Comparison of ENCODE assay signal across 9 cellular contexts in genomic region chr10:3043512-3044368, GRCh38. TPM values are rescaled to one million over a fixed set of nuclear protein-coding genes. Genes with fewer than 3 reads are reported as not detected.
DNase-seq lines count a peak whose midpoint lies in the region; TF ChIP-seq lines count a peak whose summit lies in the region.
"Had no signal": no experiment of that assay in that cellular context is flagged by ENCODE, and none has a peak within 500 bp of the region (broad histone marks: within the 10 kb centered on the region; RNA-seq: fewer than 3 reads in every experiment).

No MANE protein-coding gene starts in this region.

- no peak overlapping the region for H3K4me3 ChIP-seq in HFF-Myc (replicated peaks; ENCODE audit: low read depth, low read length)

- peaks cover 13% of the 10 kb centered on the region for H3K9me3 Mint-ChIP-seq in T-helper 2 cell treated with Interferon-gamma antibody and Interleukin-4, amounts not matched to agents 5 μg/mL and 100 μg/mL, for 36 hours
- no peaks in the 10 kb centered on the region for H3K9me3 Mint-ChIP-seq in MCF 10A (ENCODE audit: unreplicated experiment)

- POLR2A ChIA-PET in MCF 10A (lab: Yijun Ruan, JAX) = interaction anchor here (0.6 to 1.6 kb wide), 2 partner anchors 47 to 1305 kb away, joined by 3 to 4 read pairs; no protein-coding TSS in a partner anchor

- no TSS peak for BruUV-seq in MCF 10A (replicated peaks; lab: Mats Ljungman, UMichigan)

- peak; percentile 87 for TF ChIP-seq CTCF in HFF-Myc (IDR thresholded peaks at IDR 0.05; ENCODE audit: low read depth, low read length, missing control alignments)
- peak; percentile 83 for TF ChIP-seq CTCF in MCF 10A (IDR thresholded peaks at IDR 0.05; ENCODE audit: unreplicated experiment)

- H3K27me3 Mint-ChIP-seq in T-helper 2 cell treated with Interferon-gamma antibody and Interleukin-4, amounts not matched to agents 5 μg/mL and 100 μg/mL, for 36 hours (ENCODE audit: low read depth) = peaks cover 7% of the 10 kb centered on the region
- H3K27me3 Mint-ChIP-seq in MCF 10A (ENCODE audit: insufficient read depth, unreplicated experiment) = peaks cover 26% of the 10 kb centered on the region

- H3K27ac Mint-ChIP-seq in T-helper 2 cell treated with Interferon-gamma antibody and Interleukin-4, amounts not matched to agents 5 μg/mL and 100 μg/mL, for 36 hours = no peak overlapping the region
- H3K27ac Mint-ChIP-seq in MCF 10A (ENCODE audit: low read depth, unreplicated experiment) = no peak overlapping the region
- H3K27ac Mint-ChIP-seq: mesothelial cell of epicardium had no signal

- H3K36me3 Mint-ChIP-seq in T-helper 2 cell treated with Interferon-gamma antibody and Interleukin-4, amounts not matched to agents 5 μg/mL and 100 μg/mL, for 36 hours (ENCODE audit: low read depth) = peaks cover 2% of the 10 kb centered on the region
- H3K36me3 Mint-ChIP-seq in MCF 10A (ENCODE audit: insufficient read depth, unreplicated experiment) = no peaks in the 10 kb centered on the region
- H3K36me3 Mint-ChIP-seq: mesothelial cell of epicardium had no signal

- CTCF ChIA-PET in MCF 10A (lab: Yijun Ruan, JAX) = interaction anchor here (0.6 to 3.0 kb wide), 30 partner anchors 10 to 1934 kb away, joined by 3 to 36 read pairs (median 4); no protein-coding TSS in a partner anchor

- peak; percentile 7 to 54 for DNase-seq in NCI-H446 (lab: John Stamatoyannopoulos, UW)
- no peak for DNase-seq in NCI-H446 treated with DMSO at 0.1 percent for 48 hours (lab: John Stamatoyannopoulos, UW)
- peak; percentile 52 for DNase-seq in HFF-Myc (ENCODE audit: extremely low read depth, low read depth)
- DNase-seq in NCI-H1092 (lab: John Stamatoyannopoulos, UW) = peak; percentile 50
- peak; percentile 22 for DNase-seq in T-helper 2 cell treated with Interferon-gamma antibody and Interleukin-4, amounts not matched to agents 5 μg/mL and 100 μg/mL, for 36 hours (ENCODE audit: low spot score)
- DNase-seq in MCF 10A (ENCODE audit: unreplicated experiment) = peak; percentile 79
- DNase-seq in inferior parietal cortex (ENCODE audit: extremely low spot score) = peak; percentile 79
- peak; percentile 37 to 40 for DNase-seq in stimulated activated CD4-positive, alpha-beta T cell treated with anti-CD3 and anti-CD28 coated beads, Interleukin-1b, Interleukin-23, amount 100 ng/mL, for 4 hours (ENCODE audit: low read depth in 2 of 2)

- intact Hi-C loops in MCF 10A (cut with micrococcal nuclease) = loop anchor here (1.0 to 10.0 kb wide), 5 partner anchors 65 to 1601 kb away; no protein-coding TSS in a partner anchor

- H3K4me1 Mint-ChIP-seq in T-helper 2 cell treated with Interferon-gamma antibody and Interleukin-4, amounts not matched to agents 5 μg/mL and 100 μg/mL, for 36 hours (ENCODE audit: low read depth) = peaks cover 2% of the 10 kb centered on the region
- peaks cover 31% of the 10 kb centered on the region for H3K4me1 Mint-ChIP-seq in MCF 10A (ENCODE audit: insufficient read depth, unreplicated experiment)

- no peak overlapping the region for H3K4me3 Mint-ChIP-seq in T-helper 2 cell treated with Interferon-gamma antibody and Interleukin-4, amounts not matched to agents 5 μg/mL and 100 μg/mL, for 36 hours
- no peak overlapping the region for H3K4me3 Mint-ChIP-seq in MCF 10A (ENCODE audit: unreplicated experiment)
- H3K4me3 Mint-ChIP-seq: mesothelial cell of epicardium had no signal

RNA-seq across cellular contexts. Expression of gene PFKP, which starts 23.6 kb away (rescaled TPM):
- 164 and 186 TPM in 2 replicates for total RNA-seq in MCF 10A (2022)
